Comparison of ENCODE assay signal across 28 cellular contexts in genomic region chr5:145218982-145219381, GRCh38.
"Had no signal": no experiment of that assay in that cellular context is flagged by ENCODE, and none has a peak within 500 bp of the region (broad histone marks: within the 10 kb centered on the region; RNA-seq: fewer than 3 reads in every experiment).

No MANE protein-coding gene starts in this region.

- H3K27me3 Mint-ChIP-seq: activated CD4-positive, alpha-beta memory T cell treated with anti-CD3 and anti-CD28 coated beads, Interleukin-2, amount 10 ng/mL, durations not matched to agents 7 days and 5 days; activated CD4-positive, alpha-beta T cell treated with anti-CD3 and anti-CD28 coated beads, Interleukin-2, amount 10 ng/mL, durations not matched to agents 7 days and 5 days; activated naive CD4-positive, alpha-beta T cell treated with anti-CD3 and anti-CD28 coated beads, Interleukin-2, amount 10 ng/mL, durations not matched to agents 7 days and 5 days; activated naive CD8-positive, alpha-beta T cell treated with anti-CD3 and anti-CD28 coated beads, Interleukin-2, amount 10 ng/mL, durations not matched to agents 7 days and 5 days; activated T-cell treated with anti-CD3 and anti-CD28 coated beads, Interleukin-2, amount 50 U/mL, for 24 hours; central memory CD8-positive, alpha-beta T cell; effector memory CD8-positive, alpha-beta T cell had no signal

- H3K9me3 ChIP-seq: ascending aorta, gastrocnemius medialis had no signal

- H3K4me3 ChIP-seq: ascending aorta, coronary artery, esophagus muscularis mucosa, gastrocnemius medialis had no signal

- H3K27me3 ChIP-seq: ascending aorta, brain microvascular endothelial cell, esophagus muscularis mucosa, foreskin keratinocyte, gastrocnemius medialis had no signal

- H3K4me1 ChIP-seq: ascending aorta, esophagus muscularis mucosa, foreskin keratinocyte, gastrocnemius medialis had no signal

- H3K4me3 Mint-ChIP-seq: activated CD4-positive, alpha-beta memory T cell treated with anti-CD3 and anti-CD28 coated beads, Interleukin-2, amount 10 ng/mL, durations not matched to agents 7 days and 5 days; activated CD4-positive, alpha-beta T cell treated with anti-CD3 and anti-CD28 coated beads, Interleukin-2, amount 10 ng/mL, durations not matched to agents 7 days and 5 days; activated naive CD4-positive, alpha-beta T cell treated with anti-CD3 and anti-CD28 coated beads, Interleukin-2, amount 10 ng/mL, durations not matched to agents 7 days and 5 days; activated naive CD8-positive, alpha-beta T cell treated with anti-CD3 and anti-CD28 coated beads, Interleukin-2, amount 10 ng/mL, durations not matched to agents 7 days and 5 days; activated T-cell treated with anti-CD3 and anti-CD28 coated beads, Interleukin-2, amount 50 U/mL, for 24 hours; activated T-cell treated with anti-CD3 and anti-CD28 coated beads, Interleukin-2, amount 50 U/mL, for 72 hours; central memory CD8-positive, alpha-beta T cell; effector memory CD8-positive, alpha-beta T cell; WTC11 had no signal

- H3K4me1 Mint-ChIP-seq: activated CD4-positive, alpha-beta memory T cell treated with anti-CD3 and anti-CD28 coated beads, Interleukin-2, amount 10 ng/mL, durations not matched to agents 7 days and 5 days; activated CD4-positive, alpha-beta T cell treated with anti-CD3 and anti-CD28 coated beads, Interleukin-2, amount 10 ng/mL, durations not matched to agents 7 days and 5 days; activated naive CD4-positive, alpha-beta T cell treated with anti-CD3 and anti-CD28 coated beads, Interleukin-2, amount 10 ng/mL, durations not matched to agents 7 days and 5 days; activated naive CD8-positive, alpha-beta T cell treated with anti-CD3 and anti-CD28 coated beads, Interleukin-2, amount 10 ng/mL, durations not matched to agents 7 days and 5 days; central memory CD8-positive, alpha-beta T cell; WTC11 had no signal

- DNase-seq: activated CD4-positive, alpha-beta memory T cell treated with anti-CD3 and anti-CD28 coated beads, Interleukin-2, amount 10 ng/mL, durations not matched to agents 7 days and 5 days; activated CD4-positive, alpha-beta T cell treated with anti-CD3 and anti-CD28 coated beads for 1 hour; activated CD4-positive, alpha-beta T cell treated with anti-CD3 and anti-CD28 coated beads for 4 hours; activated CD4-positive, alpha-beta T cell treated with anti-CD3 and anti-CD28 coated beads, Interleukin-2, amount 10 ng/mL, durations not matched to agents 7 days and 5 days; activated CD4-positive, alpha-beta T cell treated with anti-CD3 and anti-CD28 coated beads, Interleukin-2, amount 50 U/mL, for 4 hours; activated CD8-positive, alpha-beta memory T cell treated with anti-CD3 and anti-CD28 coated beads, Interleukin-2, amount 50 U/mL, for 48 hours; activated gamma-delta T cell; activated naive CD4-positive, alpha-beta T cell; activated naive CD4-positive, alpha-beta T cell treated with anti-CD3 and anti-CD28 coated beads, Interleukin-2, amount 10 ng/mL, durations not matched to agents 7 days and 5 days; activated naive CD8-positive, alpha-beta T cell treated with anti-CD3 and anti-CD28 coated beads, Interleukin-2, amount 10 ng/mL, durations not matched to agents 7 days and 5 days; activated T-cell treated with anti-CD3 and anti-CD28 coated beads for 4 hours; activated T-cell treated with anti-CD3 and anti-CD28 coated beads, Interleukin-2, amount 50 U/mL, for 24 hours; activated T-cell treated with anti-CD3 and anti-CD28 coated beads, Interleukin-2, amount 50 U/mL, for 72 hours; brain microvascular endothelial cell; dermis blood vessel endothelial cell; effector CD4-positive, alpha-beta T cell; effector memory CD8-positive, alpha-beta T cell; erythroblast; foreskin keratinocyte; gastrocnemius medialis; T-helper 2 cell had no signal

- H3K36me3 Mint-ChIP-seq: activated naive CD4-positive, alpha-beta T cell treated with anti-CD3 and anti-CD28 coated beads, Interleukin-2, amount 10 ng/mL, durations not matched to agents 7 days and 5 days; activated naive CD8-positive, alpha-beta T cell treated with anti-CD3 and anti-CD28 coated beads, Interleukin-2, amount 10 ng/mL, durations not matched to agents 7 days and 5 days had no signal

- H3K36me3 ChIP-seq: ascending aorta, brain microvascular endothelial cell, esophagus muscularis mucosa, gastrocnemius medialis had no signal

- H3K27ac Mint-ChIP-seq: activated CD4-positive, alpha-beta memory T cell treated with anti-CD3 and anti-CD28 coated beads, Interleukin-2, amount 10 ng/mL, durations not matched to agents 7 days and 5 days; activated CD4-positive, alpha-beta T cell treated with anti-CD3 and anti-CD28 coated beads, Interleukin-2, amount 10 ng/mL, durations not matched to agents 7 days and 5 days; activated naive CD4-positive, alpha-beta T cell treated with anti-CD3 and anti-CD28 coated beads, Interleukin-2, amount 10 ng/mL, durations not matched to agents 7 days and 5 days; activated naive CD4-positive, alpha-beta T cell treated with anti-CD3 and anti-CD28 coated beads, Interleukin-2, amount 50 U/mL, for 72 hours; activated naive CD8-positive, alpha-beta T cell treated with anti-CD3 and anti-CD28 coated beads, Interleukin-2, amount 10 ng/mL, durations not matched to agents 7 days and 5 days; activated T-cell treated with anti-CD3 and anti-CD28 coated beads, Interleukin-2, amount 50 U/mL, for 24 hours; activated T-cell treated with anti-CD3 and anti-CD28 coated beads, Interleukin-2, amount 50 U/mL, for 72 hours; effector memory CD8-positive, alpha-beta T cell; WTC11 had no signal

- H3K9me3 Mint-ChIP-seq: effector memory CD8-positive, alpha-beta T cell had no signal

- ATAC-seq: activated naive CD4-positive, alpha-beta T cell treated with anti-CD3 and anti-CD28 coated beads, Interleukin-2, amount 50 U/mL, for 72 hours; activated T-cell treated with anti-CD3 and anti-CD28 coated beads, Interleukin-2, amount 50 U/mL, for 72 hours; effector memory CD8-positive, alpha-beta T cell; foreskin keratinocyte; gastrocnemius medialis; WTC11 had no signal

- H3K27ac ChIP-seq: ascending aorta, brain microvascular endothelial cell, coronary artery, esophagus muscularis mucosa, foreskin keratinocyte, gastrocnemius medialis, VCaP had no signal
